ENCODE assay signal across 8 cellular contexts in the genomic region with DNA sequence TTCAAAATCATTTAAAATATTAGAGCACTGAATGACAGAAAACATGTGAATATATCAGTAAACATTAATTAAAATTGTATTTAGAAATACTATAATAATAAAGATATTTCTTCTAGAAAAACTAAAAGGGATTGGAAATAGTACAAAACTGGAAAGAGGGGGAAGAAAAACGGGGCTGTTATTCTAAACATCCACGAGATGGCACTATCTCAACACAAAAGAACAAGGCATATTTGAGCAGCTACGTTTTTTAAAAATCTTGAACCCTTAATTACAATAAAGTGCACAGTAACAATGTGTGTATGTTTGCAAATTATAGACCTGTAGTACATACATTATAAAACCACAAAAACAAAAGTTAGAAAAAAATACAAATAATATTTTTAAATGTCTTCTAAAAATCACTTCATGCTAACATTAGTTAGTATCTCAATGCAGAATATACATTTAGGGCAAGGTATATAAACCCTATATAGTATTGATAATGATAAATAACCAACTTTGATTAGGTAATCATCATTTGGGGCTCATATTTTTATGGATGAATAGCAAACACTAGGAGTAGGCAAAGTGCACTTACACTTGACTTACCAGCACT. TPM values are rescaled to one million over a fixed set of nuclear protein-coding genes. Genes with fewer than 3 reads are reported as not detected.
DNase-seq lines count a peak whose midpoint lies in the region; ATAC-seq and TF ChIP-seq lines count a peak whose summit lies in the region.

No MANE protein-coding gene starts in this region.

- CTCF ChIA-PET in activated CD4-positive, alpha-beta memory T cell treated with anti-CD3 and anti-CD28 coated beads for 36 hours (lab: Charles Lee) = interaction anchor here (0.6 to 3.0 kb wide), 10 partner anchors 14 to 1694 kb away, joined by 3 to 47 read pairs (median 4); partner anchors contain the start of gene CCNC
- CTCF ChIA-PET in T-cell (lab: Charles Lee) = interaction anchor here (0.6 to 2.7 kb wide), 15 partner anchors 9 to 438 kb away, joined by 3 to 34 read pairs (median 3); partner anchors contain the start of gene USP45 (in 1 of the 2)

- POLR2A ChIA-PET in activated CD4-positive, alpha-beta memory T cell treated with anti-CD3 and anti-CD28 coated beads for 36 hours (lab: Charles Lee) = no interaction called here
- POLR2A ChIA-PET in T-cell (lab: Charles Lee) = no interaction called here

- H3K27ac ChIP-seq in prostate gland = no peak overlapping the region

- H3K27me3 Mint-ChIP-seq in activated CD4-positive, alpha-beta memory T cell treated with anti-CD3 and anti-CD28 coated beads for 36 hours = no peaks in the 10 kb centered on the region
- H3K27me3 Mint-ChIP-seq in T-cell = no peaks in the 10 kb centered on the region

- 2% methylated on average over 3 of the region's 3 CpGs for WGBS in prostate gland

- peaks cover 3% of the 10 kb centered on the region for H3K36me3 Mint-ChIP-seq in activated CD4-positive, alpha-beta memory T cell treated with anti-CD3 and anti-CD28 coated beads for 36 hours
- H3K36me3 Mint-ChIP-seq in T-cell = peaks cover 3% of the 10 kb centered on the region

- no peak for TF ChIP-seq POLR2A in prostate gland (IDR thresholded peaks at IDR 0.05)

- no peaks in the 10 kb centered on the region for H3K4me1 Mint-ChIP-seq in activated CD4-positive, alpha-beta memory T cell treated with anti-CD3 and anti-CD28 coated beads for 36 hours (ENCODE audit: low read depth)
- H3K4me1 Mint-ChIP-seq in T-cell = no peaks in the 10 kb centered on the region

- no peak overlapping the region for H3K27ac Mint-ChIP-seq in activated CD4-positive, alpha-beta memory T cell treated with anti-CD3 and anti-CD28 coated beads for 36 hours
- H3K27ac Mint-ChIP-seq in T-cell = no peak overlapping the region

- H3K27me3 ChIP-seq in prostate gland (replicated peaks; ENCODE audit: insufficient read depth) = no peaks in the 10 kb centered on the region

- intact Hi-C loops in prostate gland (cut with DNase I) = loop anchor here (2.0 kb wide), 1 partner anchor 279 kb away; no protein-coding TSS in a partner anchor
- intact Hi-C loops in activated CD4-positive, alpha-beta memory T cell treated with anti-CD3 and anti-CD28 coated beads for 36 hours (cut with micrococcal nuclease) = loop anchor here (1.0 to 5.0 kb wide), 4 partner anchors 50 to 279 kb away; partner anchors contain the start of gene USP45

- H3K4me1 ChIP-seq in prostate gland (replicated peaks) = no peaks in the 10 kb centered on the region

- no peaks in the 10 kb centered on the region for H3K36me3 ChIP-seq in prostate gland

- H3K9me3 Mint-ChIP-seq in activated CD4-positive, alpha-beta memory T cell treated with anti-CD3 and anti-CD28 coated beads for 36 hours = no peaks in the 10 kb centered on the region
- no peaks in the 10 kb centered on the region for H3K9me3 Mint-ChIP-seq in T-cell

- peak; percentile 54 for ATAC-seq in HG02798 (IDR thresholded peaks at IDR 0.05; ENCODE audit: poor library complexity, unreplicated experiment)
- no peak for ATAC-seq in T-cell (replicated peaks in 1 of 4)

- H3K4me3 Mint-ChIP-seq in activated CD4-positive, alpha-beta memory T cell treated with anti-CD3 and anti-CD28 coated beads for 36 hours = no peak overlapping the region
- H3K4me3 Mint-ChIP-seq in T-cell = no peak overlapping the region

- peak; percentile 76 for TF ChIP-seq CTCF in epithelial cell of proximal tubule (conservative IDR thresholded peaks at IDR 0.05; ENCODE audit: low read depth, low read length)
- peak; percentile 13 to 67 (median 60) for TF ChIP-seq CTCF in prostate gland (IDR thresholded peaks at IDR 0.05)

- H3K9me3 ChIP-seq in prostate gland = no peaks in the 10 kb centered on the region

- peak; percentile 3 for DNase-seq in GM04504 (ENCODE audit: low read depth)
- DNase-seq in OCI-M1 (lab: John Stamatoyannopoulos, UW) = peak; percentile 72
- DNase-seq in epithelial cell of proximal tubule (ENCODE audit: low read depth) = no peak
- DNase-seq in prostate gland (ENCODE audit: low spot score) = no peak
- DNase-seq in activated CD8-positive, alpha-beta memory T cell treated with anti-CD3 and anti-CD28 coated beads for 24 hours = no peak
- no peak for DNase-seq in activated CD4-positive, alpha-beta memory T cell treated with anti-CD3 and anti-CD28 coated beads for 36 hours
- DNase-seq in T-cell = no peak

- H3K4me3 ChIP-seq in epithelial cell of proximal tubule (ENCODE audit: low read depth, low read length) (no peak overlapping the region), prostate gland (no peak overlapping the region)

RNA-seq across cellular contexts. Expression of gene PNISR, which starts 42.5 kb away (rescaled TPM):
- total RNA-seq in epithelial cell of proximal tubule = 25.0 and 47.7 TPM in 2 replicates
- total RNA-seq in prostate gland = 100 to 1,000 TPM in 1 of 2 donors, 10 to 100 TPM in 1; 62.0 to 161 TPM
- total RNA-seq in activated CD4-positive, alpha-beta memory T cell treated with anti-CD3 and anti-CD28 coated beads for 36 hours = 100 to 1,000 TPM; 101 to 115 TPM
- total RNA-seq in T-cell = 100 to 1,000 TPM; 212 to 351 (median 234) TPM

RNA-seq across cellular contexts. Expression of gene USP45, which starts 47.6 kb away (rescaled TPM):
- total RNA-seq in epithelial cell of proximal tubule = 8.5 and 9.8 TPM in 2 replicates
- total RNA-seq in prostate gland = 10 to 100 TPM; 14.3 to 19.4 TPM
- total RNA-seq in activated CD4-positive, alpha-beta memory T cell treated with anti-CD3 and anti-CD28 coated beads for 36 hours = 10 to 100 TPM; 13.3 to 15.2 TPM
- total RNA-seq in T-cell = 10 to 100 TPM in 2 of 5 donors, 1 to 10 TPM in 3; 5.6 to 11.9 (median 8.1) TPM

Comparison
In these comparisons a context has a peak if more than half of its experiments do, and no peak if none do; other contexts are left out.
1. DNase-seq: peak in GM04504 (single experiment) and OCI-M1 (single experiment); none in epithelial cell of proximal tubule (single experiment), prostate gland (single experiment), activated CD8-positive, alpha-beta memory T cell treated with anti-CD3 and anti-CD28 coated beads for 24 hours (single experiment), activated CD4-positive, alpha-beta memory T cell treated with anti-CD3 and anti-CD28 coated beads for 36 hours (single experiment) and T-cell (0 of 34).